Comparison of ENCODE assay signal across 13 cellular contexts in genomic region chr14:92607702-92608429, GRCh38.
DNase-seq lines count a peak whose midpoint lies in the region; ATAC-seq and TF ChIP-seq lines count a peak whose summit lies in the region.
"Had no signal": no experiment of that assay in that cellular context is flagged by ENCODE, and none has a peak within 500 bp of the region (broad histone marks: within the 10 kb centered on the region; RNA-seq: fewer than 3 reads in every experiment).

No MANE protein-coding gene starts in this region.

- H3K9me3 ChIP-seq in naive thymus-derived CD4-positive, alpha-beta T cell (ENCODE audit: control insufficient read depth in 2 of 3, low read length in 3 of 3): no peaks in the 10 kb centered on the region
- no peaks in the 10 kb centered on the region for H3K9me3 ChIP-seq in hepatocyte (ENCODE audit: low read depth)
- H3K9me3 ChIP-seq: testis had no signal

- H3K27ac ChIP-seq in naive thymus-derived CD4-positive, alpha-beta T cell (ENCODE audit: low read depth, low read length): no peak overlapping the region
- H3K27ac ChIP-seq in hepatocyte: no peak overlapping the region
- H3K27ac ChIP-seq: testis had no signal

- POLR2A ChIA-PET in naive thymus-derived CD4-positive, alpha-beta T cell (lab: Charles Lee): interaction anchor here (0.5 to 3.9 kb wide), 2 partner anchors 37 to 44 kb away, joined by 3 to 25 read pairs; no protein-coding TSS in a partner anchor

- DNase-seq in activated T-cell treated with anti-CD3 and anti-CD28 coated beads, Interleukin-2, amount 50 U/mL, for 24 hours: no peak
- DNase-seq in activated T-cell treated with anti-CD3 and anti-CD28 coated beads, Interleukin-2, amount 50 U/mL, for 48 hours: no peak
- peak; percentile 32 for DNase-seq in brain pericyte (ENCODE audit: low read depth, low spot score)
- no peak for DNase-seq in glutamatergic neuron
- DNase-seq in naive thymus-derived CD4-positive, alpha-beta T cell: no peak
- DNase-seq in iPS-NIHi11 (ENCODE audit: low spot score): no peak
- DNase-seq in hepatocyte (ENCODE audit: low spot score): no peak
- no peak for DNase-seq in mucosa of gallbladder (ENCODE audit: low spot score)
- DNase-seq: activated CD4-positive, CD25-positive, alpha-beta regulatory T cell; midbrain; NCI-H524; testis had no signal

- H3K4me2 ChIP-seq in hepatocyte: no peak overlapping the region

- no peak for TF ChIP-seq CTCF in glutamatergic neuron (IDR thresholded peaks at IDR 0.05; ENCODE audit: partially characterized antibody, unreplicated experiment)
- TF ChIP-seq CTCF in hepatocyte (IDR thresholded peaks at IDR 0.05; ENCODE audit: poor library complexity): no peak

- no peaks in the 10 kb centered on the region for H4K20me1 ChIP-seq in hepatocyte (ENCODE audit: insufficient read depth, poor library complexity, severe bottlenecking)

- no peak overlapping the region for H2AFZ ChIP-seq in hepatocyte

- intact Hi-C loops in naive thymus-derived CD4-positive, alpha-beta T cell (cut with micrococcal nuclease): no loop called here

- no peak for ATAC-seq in naive thymus-derived CD4-positive, alpha-beta T cell
- ATAC-seq: activated T-helper 17 cell treated with anti-CD3 and anti-CD28 coated beads, Interleukin-2, amount 50 U/mL, for 72 hours had no signal

- H3K4me1 Mint-ChIP-seq in activated T-cell treated with anti-CD3 and anti-CD28 coated beads, Interleukin-2, amount 50 U/mL, for 24 hours (ENCODE audit: low read depth): peaks cover 31% of the 10 kb centered on the region
- no peaks in the 10 kb centered on the region for H3K4me1 Mint-ChIP-seq in glutamatergic neuron (ENCODE audit: low read depth, unreplicated experiment)
- H3K4me1 Mint-ChIP-seq in naive thymus-derived CD4-positive, alpha-beta T cell: peaks cover 23 to 56% (median 37%) of the 10 kb centered on the region in 7 donors

- H3K9me3 Mint-ChIP-seq in activated T-cell treated with anti-CD3 and anti-CD28 coated beads, Interleukin-2, amount 50 U/mL, for 24 hours: peaks cover 6% of the 10 kb centered on the region
- H3K9me3 Mint-ChIP-seq in glutamatergic neuron (ENCODE audit: unreplicated experiment): peaks cover 10% of the 10 kb centered on the region
- peaks cover 0 to 9% (median 0%) of the 10 kb centered on the region in 11 donors for H3K9me3 Mint-ChIP-seq in naive thymus-derived CD4-positive, alpha-beta T cell
- H3K9me3 Mint-ChIP-seq: activated T-helper 17 cell treated with anti-CD3 and anti-CD28 coated beads, Interleukin-2, amount 50 U/mL, for 72 hours had no signal

- peaks cover 7% of the 10 kb centered on the region for H3K36me3 Mint-ChIP-seq in activated T-cell treated with anti-CD3 and anti-CD28 coated beads, Interleukin-2, amount 50 U/mL, for 24 hours (ENCODE audit: low read depth)
- peaks cover 5% of the 10 kb centered on the region for H3K36me3 Mint-ChIP-seq in glutamatergic neuron (ENCODE audit: unreplicated experiment)
- peaks cover 0 to 19% (median 5%) of the 10 kb centered on the region in 5 donors for H3K36me3 Mint-ChIP-seq in naive thymus-derived CD4-positive, alpha-beta T cell

- H3K4me3 Mint-ChIP-seq in activated T-cell treated with anti-CD3 and anti-CD28 coated beads, Interleukin-2, amount 50 U/mL, for 24 hours: no peak overlapping the region
- no peak overlapping the region for H3K4me3 Mint-ChIP-seq in glutamatergic neuron (ENCODE audit: unreplicated experiment)
- no peak overlapping the region for H3K4me3 Mint-ChIP-seq in naive thymus-derived CD4-positive, alpha-beta T cell
- H3K4me3 Mint-ChIP-seq: activated T-helper 17 cell treated with anti-CD3 and anti-CD28 coated beads, Interleukin-2, amount 50 U/mL, for 72 hours had no signal

- no peaks in the 10 kb centered on the region for H3K27me3 ChIP-seq in naive thymus-derived CD4-positive, alpha-beta T cell (ENCODE audit: control insufficient read depth in 2 of 2, insufficient read depth in 2 of 2, low read length in 2 of 2)
- no peaks in the 10 kb centered on the region for H3K27me3 ChIP-seq in hepatocyte
- H3K27me3 ChIP-seq: testis had no signal

- CTCF ChIA-PET in naive thymus-derived CD4-positive, alpha-beta T cell (lab: Charles Lee): no interaction called here

- H3K36me3 ChIP-seq in naive thymus-derived CD4-positive, alpha-beta T cell (ENCODE audit: control insufficient read depth in 2 of 3, insufficient read depth in 3 of 3, low read length in 3 of 3): peaks cover 0 to 2% (median 0%) of the 10 kb centered on the region in 3 experiments
- no peaks in the 10 kb centered on the region for H3K36me3 ChIP-seq in hepatocyte (replicated peaks; ENCODE audit: insufficient read depth, low read depth)

- H3K4me3 ChIP-seq in naive thymus-derived CD4-positive, alpha-beta T cell (ENCODE audit: low read length): no peak overlapping the region
- no peak overlapping the region for H3K4me3 ChIP-seq in hepatocyte
- H3K4me3 ChIP-seq: testis had no signal

- H3K27me3 Mint-ChIP-seq in activated T-cell treated with anti-CD3 and anti-CD28 coated beads, Interleukin-2, amount 50 U/mL, for 24 hours: no peaks in the 10 kb centered on the region
- peaks cover 5% of the 10 kb centered on the region for H3K27me3 Mint-ChIP-seq in glutamatergic neuron (ENCODE audit: unreplicated experiment)
- H3K27me3 Mint-ChIP-seq in naive thymus-derived CD4-positive, alpha-beta T cell: peaks cover 0 to 8% (median 0%) of the 10 kb centered on the region in 5 donors
- H3K27me3 Mint-ChIP-seq: activated T-helper 17 cell treated with anti-CD3 and anti-CD28 coated beads, Interleukin-2, amount 50 U/mL, for 72 hours had no signal

- no peaks in the 10 kb centered on the region for H3K9me2 ChIP-seq in hepatocyte (replicated peaks; ENCODE audit: insufficient read depth)

- H3K27ac Mint-ChIP-seq in activated T-cell treated with anti-CD3 and anti-CD28 coated beads, Interleukin-2, amount 50 U/mL, for 24 hours: peak overlapping the region; percentile 41
- peak overlapping the region; percentile 23 for H3K27ac Mint-ChIP-seq in glutamatergic neuron (ENCODE audit: unreplicated experiment)
- no peak overlapping the region for H3K27ac Mint-ChIP-seq in naive thymus-derived CD4-positive, alpha-beta T cell
- H3K27ac Mint-ChIP-seq: activated T-helper 17 cell treated with anti-CD3 and anti-CD28 coated beads, Interleukin-2, amount 50 U/mL, for 72 hours had no signal

- 96% methylated on average over 5 of the region's 5 CpGs for WGBS in hepatocyte (ENCODE audit: low lambda C conversion rate, missing lambda C conversion rate)

- no peaks in the 10 kb centered on the region for H3K79me2 ChIP-seq in hepatocyte

- H3K4me1 ChIP-seq in naive thymus-derived CD4-positive, alpha-beta T cell (ENCODE audit: control insufficient read depth in 2 of 2, insufficient read depth in 2 of 2, low read length in 2 of 2): peaks cover 13 to 23% of the 10 kb centered on the region in 2 donors
- no peaks in the 10 kb centered on the region for H3K4me1 ChIP-seq in hepatocyte (ENCODE audit: insufficient read depth)
- H3K4me1 ChIP-seq: testis had no signal

Comparison
In these comparisons a context has a peak if more than half of its experiments do, and no peak if none do; other contexts are left out.
1. H3K27ac Mint-ChIP-seq: peak in activated T-cell treated with anti-CD3 and anti-CD28 coated beads, Interleukin-2, amount 50 U/mL, for 24 hours (single experiment) and glutamatergic neuron (single experiment); none in naive thymus-derived CD4-positive, alpha-beta T cell (0 of 9).